ENCODE assay signal across 15 cellular contexts in genomic region chr1:203636306-203636705, GRCh38. TPM values are rescaled to one million over a fixed set of nuclear protein-coding genes. Genes with fewer than 3 reads are reported as not detected.
DNase-seq lines count a peak whose midpoint lies in the region; ATAC-seq and TF ChIP-seq lines count a peak whose summit lies in the region.
"Had no signal": no experiment of that assay in that cellular context is flagged by ENCODE, and none has a peak within 500 bp of the region (broad histone marks: within the 10 kb centered on the region; RNA-seq: fewer than 3 reads in every experiment).

No MANE protein-coding gene starts in this region.

- H4K20me1 ChIP-seq in IMR-90 (ENCODE audit: insufficient read depth, low read length), result peaks cover 81% of the 10 kb centered on the region

- peak overlapping the region; percentile 79; the same call in 1 of the 2 replicates for H2AK5ac ChIP-seq in IMR-90 (ENCODE audit: low read depth, low read length)

- WGBS in IMR-90 (ENCODE audit: extremely low coverage in 2 of 2, insufficient read length in 1 of 2), 2 experiments, result no CpG with 5 or more reads among the region's 7 CpGs
- 34% methylated on average over 7 of the region's 7 CpGs for WGBS in right cardiac atrium

- H2BK20ac ChIP-seq in IMR-90 (ENCODE audit: low read depth, low read length), result no peak overlapping the region

- peaks cover 26% of the 10 kb centered on the region for H3K36me3 ChIP-seq in IMR-90 (ENCODE audit: control insufficient read depth, insufficient read depth, low read length)
- peaks cover 0 to 13% of the 10 kb centered on the region in 2 donors for H3K36me3 ChIP-seq in ascending aorta

- H3K27me3 ChIP-seq in IMR-90 (ENCODE audit: control insufficient read depth, insufficient read depth, low read length) (no peaks in the 10 kb centered on the region), ascending aorta (no peaks in the 10 kb centered on the region), right cardiac atrium (ENCODE audit: control insufficient read depth, insufficient read depth) (no peaks in the 10 kb centered on the region)

- peak overlapping the region; percentile 60 for H3K27ac Mint-ChIP-seq in stimulated activated effector memory CD8-positive, alpha-beta T cell treated with anti-CD3 and anti-CD28 coated beads, Interleukin-12 subunit alpha, Interleukin-12 subunit beta, amount 100 ng/mL, for 72 hours
- H3K27ac Mint-ChIP-seq: activated naive CD8-positive, alpha-beta T cell treated with anti-CD3 and anti-CD28 coated beads, Interleukin-2, amount 50 U/mL, for 24 hours had no signal

- H3K4me3 ChIP-seq in IMR-90 (ENCODE audit: insufficient read depth, low read depth, low read length) (no peak overlapping the region), ascending aorta (no peak overlapping the region), right cardiac atrium (ENCODE audit: low read length) (no peak overlapping the region)

- H3K4me2 ChIP-seq in IMR-90 (ENCODE audit: low read depth, low read length), result no peak overlapping the region

- H3K9me1 ChIP-seq in IMR-90 (ENCODE audit: insufficient read depth, low read length), result peaks cover 58% of the 10 kb centered on the region

- no peak overlapping the region for H2BK5ac ChIP-seq in IMR-90 (ENCODE audit: low read depth, low read length, poor library complexity, severe bottlenecking)

- POLR2A ChIA-PET in IMR-90 (lab: Charles Lee; ENCODE audit: unreplicated experiment), result no interaction called here

- dilution Hi-C loops in IMR-90 (cut with HindIII; ENCODE audit: low sequenced_read_pairs, unreplicated experiment), result no loop called here

- H2AFZ ChIP-seq in IMR-90 (replicated peaks; ENCODE audit: low read length, poor library complexity), result no peak overlapping the region

- H3K9me3 Mint-ChIP-seq in stimulated activated effector memory CD8-positive, alpha-beta T cell treated with anti-CD3 and anti-CD28 coated beads, Interleukin-12 subunit alpha, Interleukin-12 subunit beta, amount 100 ng/mL, for 72 hours, result no peaks in the 10 kb centered on the region
- H3K9me3 Mint-ChIP-seq: activated naive CD8-positive, alpha-beta T cell treated with anti-CD3 and anti-CD28 coated beads, Interleukin-2, amount 50 U/mL, for 24 hours; neural crest cell had no signal

- H4K8ac ChIP-seq in IMR-90 (ENCODE audit: low read depth in 2 of 2, low read length in 2 of 2), result peak overlapping the region in 1 of 2 experiments; percentile 17; a peak in 1 of 4 replicates

- intact Hi-C loops in IMR-90 (cut with micrococcal nuclease), result no loop called here
- intact Hi-C loops in ascending aorta (cut with DNase I), result no loop called here
- intact Hi-C loops in right cardiac atrium (cut with DNase I), result no loop called here

- H3K27ac ChIP-seq in IMR-90 (ENCODE audit: insufficient read depth, low read length) (no peak overlapping the region), ascending aorta (peak overlapping the region; percentile 82 to 85), right cardiac atrium (ENCODE audit: low read length) (peak overlapping the region; percentile 3)

- H4K5ac ChIP-seq in IMR-90 (ENCODE audit: low read depth, low read length), result no peak overlapping the region

- H2BK15ac ChIP-seq in IMR-90 (ENCODE audit: low read depth, low read length), result no peak overlapping the region

- no peak overlapping the region for H3K9ac ChIP-seq in IMR-90 (ENCODE audit: low read depth, low read length)

- peaks cover 72% of the 10 kb centered on the region for H3K36me3 Mint-ChIP-seq in stimulated activated effector memory CD8-positive, alpha-beta T cell treated with anti-CD3 and anti-CD28 coated beads, Interleukin-12 subunit alpha, Interleukin-12 subunit beta, amount 100 ng/mL, for 72 hours

- TF ChIP-seq POLR2A in IMR-90 (IDR thresholded peaks at IDR 0.05; ENCODE audit: low read depth, low read length), result no peak

- H3K79me1 ChIP-seq in IMR-90 (ENCODE audit: low read depth in 1 of 2, low read length in 2 of 2), result peaks cover 8 to 76% of the 10 kb centered on the region in 2 experiments; a peak in 3 of 4 replicates

- BruUV-seq in IMR-90 (replicated peaks; lab: Mats Ljungman, UMichigan), result no TSS peak

- H3K4ac ChIP-seq in IMR-90 (ENCODE audit: low read depth, low read length), result 0 out of 2 replicates have a peak overlapping the region, but pooled peaks have one; percentile 23

- no peak overlapping the region for H4K91ac ChIP-seq in IMR-90 (ENCODE audit: insufficient read depth, low read depth, low read length)

- in situ Hi-C loops in IMR-90 (cut with MboI; ENCODE audit: low sequenced_read_pairs), result no loop called here

- ATAC-seq in IMR-90 (ENCODE audit: low read depth) (no peak), right cardiac atrium (peak in 1 of 2 donors; percentile 70), GM21423 (IDR thresholded peaks at IDR 0.05; ENCODE audit: unreplicated experiment) (no peak)
- ATAC-seq in stimulated activated effector memory CD8-positive, alpha-beta T cell treated with anti-CD3 and anti-CD28 coated beads, Interleukin-12 subunit alpha, Interleukin-12 subunit beta, amount 100 ng/mL, for 72 hours, result no peak
- ATAC-seq: activated naive CD8-positive, alpha-beta T cell treated with anti-CD3 and anti-CD28 coated beads, Interleukin-2, amount 50 U/mL, for 24 hours; stimulated activated naive CD8-positive, alpha-beta T cell treated with anti-CD3 and anti-CD28 coated beads, Interleukin-15, Interleukin-2, amounts not matched to agents 100 U/mL and 50 U/mL, for 24 hours had no signal

- H3K18ac ChIP-seq in IMR-90 (ENCODE audit: low read depth, low read length), result no peak overlapping the region

- H2BK120ac ChIP-seq in IMR-90 (ENCODE audit: low read depth, low read length), result 0 out of 2 replicates have a peak overlapping the region, but pooled peaks have one; percentile 22

- TF ChIP-seq RAD21 in IMR-90 (IDR thresholded peaks at IDR 0.05; ENCODE audit: low read length), result no peak

- no peak overlapping the region for H3K56ac ChIP-seq in IMR-90 (ENCODE audit: extremely low read depth, insufficient read depth, low read length)

- H3K23ac ChIP-seq in IMR-90 (ENCODE audit: low read depth, low read length), result peak overlapping the region; percentile 59; the same call in 1 of the 2 replicates

- H3K9me3 ChIP-seq in IMR-90 (ENCODE audit: control insufficient read depth, insufficient read depth, low read length) (no peaks in the 10 kb centered on the region), ascending aorta (no peaks in the 10 kb centered on the region), right cardiac atrium (ENCODE audit: control insufficient read depth, low read length) (no peaks in the 10 kb centered on the region)
- H3K9me3 ChIP-seq: Caco-2 had no signal

- H3K4me1 Mint-ChIP-seq in stimulated activated effector memory CD8-positive, alpha-beta T cell treated with anti-CD3 and anti-CD28 coated beads, Interleukin-12 subunit alpha, Interleukin-12 subunit beta, amount 100 ng/mL, for 72 hours, result peaks cover 64% of the 10 kb centered on the region

- CTCF ChIA-PET in IMR-90 (lab: Yijun Ruan, JAX), result no interaction called here

- no peak overlapping the region for H3K14ac ChIP-seq in IMR-90 (replicated peaks; ENCODE audit: low read depth, low read length)

- H3K4me3 Mint-ChIP-seq in stimulated activated effector memory CD8-positive, alpha-beta T cell treated with anti-CD3 and anti-CD28 coated beads, Interleukin-12 subunit alpha, Interleukin-12 subunit beta, amount 100 ng/mL, for 72 hours, result no peak overlapping the region
- H3K4me3 Mint-ChIP-seq: activated naive CD8-positive, alpha-beta T cell treated with anti-CD3 and anti-CD28 coated beads, Interleukin-2, amount 50 U/mL, for 24 hours; neural crest cell had no signal

- DNase-seq in IMR-90 (peak; percentile 52), ascending aorta (ENCODE audit: low spot score in 2 of 2) (peak in 1 of 2 donors; percentile 72), right cardiac atrium (peak; percentile 40 to 71 (median 55)), amniotic stem cell (lab: John Stamatoyannopoulos, UW) (no peak), NCI-H1417 (lab: John Stamatoyannopoulos, UW) (no peak)
- DNase-seq in stimulated activated effector memory CD8-positive, alpha-beta T cell treated with anti-CD3 and anti-CD28 coated beads, Interleukin-12 subunit alpha, Interleukin-12 subunit beta, amount 100 ng/mL, for 72 hours (ENCODE audit: low spot score in 2 of 2), result no peak
- no peak for DNase-seq in activated T-cell treated with anti-CD3 and anti-CD28 coated beads, Interleukin-2, amount 50 U/mL, for 48 hours
- DNase-seq: activated naive CD8-positive, alpha-beta T cell treated with anti-CD3 and anti-CD28 coated beads, Interleukin-2, amount 50 U/mL, for 24 hours; Caco-2; NCI-H1092 treated with DMSO at 0.1 percent for 48 hours; NK-92 treated with Interleukin-12 subunit alpha and Interleukin-12 subunit beta, amount 100 ng/mL, for 24 hours; stimulated activated naive CD8-positive, alpha-beta T cell treated with anti-CD3 and anti-CD28 coated beads, Interleukin-15, Interleukin-2, amounts not matched to agents 100 U/mL and 50 U/mL, for 24 hours; T-helper 1 cell had no signal

- peak overlapping the region; percentile 10 for H2AK9ac ChIP-seq in IMR-90 (replicated peaks; ENCODE audit: low read depth, low read length, poor library complexity)

- no peak for TF ChIP-seq CTCF in IMR-90 (conservative IDR thresholded peaks at IDR 0.05; ENCODE audit: low read depth, low read length)
- TF ChIP-seq CTCF in ascending aorta (IDR thresholded peaks at IDR 0.05), result no peak

- H3K4me1 ChIP-seq in IMR-90 (ENCODE audit: control insufficient read depth, insufficient read depth, low read length) (peaks cover 18% of the 10 kb centered on the region), ascending aorta (peaks cover 17 to 45% of the 10 kb centered on the region in 2 donors), right cardiac atrium (ENCODE audit: control insufficient read depth, insufficient read depth, low read length) (peaks cover 41% of the 10 kb centered on the region)
- H3K4me1 ChIP-seq: Caco-2 had no signal

TF ChIP-seq in IMR-90, 13 proteins besides CTCF, POLR2A, EP300 and RAD21:
- TF ChIP-seq RFX5 (IDR thresholded peaks at IDR 0.05; ENCODE audit: low read depth, low read length) (no peak), MAZ (IDR thresholded peaks at IDR 0.05; ENCODE audit: borderline replicate concordance, low read depth, low read length) (no peak), FOS (IDR thresholded peaks at IDR 0.05; ENCODE audit: low read depth, low read length) (no peak), CEBPB (IDR thresholded peaks at IDR 0.05; ENCODE audit: low read depth, low read length) (no peak)
TF ChIP-seq in IMR-90: peak in this region for 0.

RNA-seq across cellular contexts. Expression of gene ATP2B4, which starts 9.7 kb away (rescaled TPM):
- total RNA-seq in IMR-90 (2012; rRNA removed), result 290 and 311 TPM in 2 replicates
- 172 TPM in 2 replicates for polyA plus RNA-seq in IMR-90 (2012; rRNA removed)
- 65.5 and 87.1 TPM in 2 replicates for polyA plus RNA-seq in IMR-90 (2012; cell fraction: cytosol; rRNA removed)
- 90.6 and 259 TPM in 2 replicates for polyA plus RNA-seq in IMR-90 (2012; cell fraction: nucleus; rRNA removed; ENCODE audit: low replicate concordance)
- 97.1 TPM for total RNA-seq in ascending aorta
- 100 to 1,000 TPM in 3 of 4 donors, 10 to 100 TPM in 1; 97.0 to 132 (median 112) TPM for total RNA-seq in right cardiac atrium
- 65.7 TPM for polyA plus RNA-seq in right cardiac atrium

Comparison
In these comparisons a context has a peak if more than half of its experiments do, and no peak if none do; other contexts are left out.
1. DNase-seq: peak in IMR-90 (single experiment) and right cardiac atrium (3 of 3); none in stimulated activated effector memory CD8-positive, alpha-beta T cell treated with anti-CD3 and anti-CD28 coated beads, Interleukin-12 subunit alpha, Interleukin-12 subunit beta, amount 100 ng/mL, for 72 hours (0 of 2), amniotic stem cell (single experiment), NCI-H1417 (0 of 3) and activated T-cell treated with anti-CD3 and anti-CD28 coated beads, Interleukin-2, amount 50 U/mL, for 48 hours (0 of 2).